In genomic region chr11:128518493-128519207, GRCh38 we compare ENCODE assay signal across 9 cellular contexts.
DNase-seq lines count a peak whose midpoint lies in the region; ATAC-seq and TF ChIP-seq lines count a peak whose summit lies in the region.
"Had no signal": no experiment of that assay in that cellular context is flagged by ENCODE, and none has a peak within 500 bp of the region (broad histone marks: within the 10 kb centered on the region; RNA-seq: fewer than 3 reads in every experiment).

No MANE protein-coding gene starts in this region.

- peaks cover 0 to 8% of the 10 kb centered on the region in 2 experiments for H3K36me3 ChIP-seq in SK-N-SH (replicated peaks in 1 of 2; ENCODE audit: control insufficient read depth in 1 of 2, insufficient read depth in 2 of 2, low read length in 1 of 2)
- H3K36me3 ChIP-seq in WERI-Rb-1 = no peaks in the 10 kb centered on the region
- H3K36me3 ChIP-seq in gastroesophageal sphincter = no peaks in the 10 kb centered on the region
- H3K36me3 ChIP-seq in subcutaneous abdominal adipose tissue (ENCODE audit: control insufficient read depth in 5 of 5, insufficient read depth in 5 of 5, low read length in 5 of 5) = peaks cover 0 to 2% (median 0%) of the 10 kb centered on the region in 5 donors

- no peak for TF ChIP-seq RAD21 in SK-N-SH (IDR thresholded peaks at IDR 0.05; ENCODE audit: low read length)

- H3K4me3 ChIP-seq in SK-N-SH (ENCODE audit: low read depth in 2 of 2, low read length in 1 of 2) = peak overlapping the region; percentile 89 to 91; a peak in 3 of 4 replicates
- H3K4me3 ChIP-seq in WERI-Rb-1 (ENCODE audit: low read depth, low read length) = no peak overlapping the region; the same call in 1 of the 2 replicates
- H3K4me3 ChIP-seq in gastroesophageal sphincter = peak overlapping the region; percentile 19 to 76
- H3K4me3 ChIP-seq in subcutaneous abdominal adipose tissue (ENCODE audit: low read depth in 1 of 5, low read length in 5 of 5) = peak overlapping the region; percentile 36 to 86 (median 86)

- peak overlapping the region; percentile 86 for H3K4me2 ChIP-seq in SK-N-SH

- no peaks in the 10 kb centered on the region for H3K9me3 ChIP-seq in SK-N-SH
- H3K9me3 ChIP-seq in WERI-Rb-1 (ENCODE audit: severe bottlenecking) = no peaks in the 10 kb centered on the region
- no peaks in the 10 kb centered on the region for H3K9me3 ChIP-seq in gastroesophageal sphincter
- H3K9me3 ChIP-seq in subcutaneous abdominal adipose tissue (ENCODE audit: control insufficient read depth in 5 of 5, low read length in 5 of 5) = no peaks in the 10 kb centered on the region

- no peak for TF ChIP-seq EP300 in SK-N-SH (IDR thresholded peaks at IDR 0.05; ENCODE audit: borderline replicate concordance in 1 of 2, low read depth in 1 of 2, low read length in 1 of 2)
- TF ChIP-seq EP300 in gastroesophageal sphincter (IDR thresholded peaks at IDR 0.05) = no peak

- TF ChIP-seq POLR2A in gastroesophageal sphincter (IDR thresholded peaks at IDR 0.05) = no peak

- peaks cover 84% of the 10 kb centered on the region for H3K79me2 ChIP-seq in SK-N-SH (ENCODE audit: insufficient read depth)

- H3K9ac ChIP-seq in SK-N-SH = peak overlapping the region; percentile 100
- peak overlapping the region in 3 of 5 donors; percentile 57 to 93 (median 58) for H3K9ac ChIP-seq in subcutaneous abdominal adipose tissue (ENCODE audit: low read length in 5 of 5)

- no peak for DNase-seq in SK-N-SH
- DNase-seq in WERI-Rb-1 = peak; percentile 72
- DNase-seq: T1000 had no signal

- no peak overlapping the region for H2AFZ ChIP-seq in SK-N-SH (ENCODE audit: low read depth)

- no peak for TF ChIP-seq CTCF in SK-N-SH (IDR thresholded peaks at IDR 0.05)
- no peak for TF ChIP-seq CTCF in WERI-Rb-1 (IDR thresholded peaks at IDR 0.05; ENCODE audit: low read depth, low read length)
- no peak for TF ChIP-seq CTCF in gastroesophageal sphincter (IDR thresholded peaks at IDR 0.05)

- POLR2A ChIA-PET in SK-N-SH (lab: Yijun Ruan, JAX) = no interaction called here

- H4K20me1 ChIP-seq in SK-N-SH (ENCODE audit: insufficient read depth) = peaks cover 75% of the 10 kb centered on the region

- peaks cover 27 to 49% of the 10 kb centered on the region in 2 experiments for H3K4me1 ChIP-seq in SK-N-SH (ENCODE audit: control insufficient read depth in 1 of 2, insufficient read depth in 2 of 2, low read depth in 1 of 2, low read length in 1 of 2)
- H3K4me1 ChIP-seq in gastroesophageal sphincter = peaks cover 0 to 90% (median 13%) of the 10 kb centered on the region in 3 donors
- H3K4me1 ChIP-seq in subcutaneous abdominal adipose tissue (ENCODE audit: control insufficient read depth in 5 of 5, insufficient read depth in 5 of 5, low read length in 5 of 5) = peaks cover 0 to 70% (median 48%) of the 10 kb centered on the region in 5 donors

- H3K27me3 ChIP-seq in SK-N-SH (ENCODE audit: insufficient read depth) (no peaks in the 10 kb centered on the region), WERI-Rb-1 (ENCODE audit: insufficient read depth, low read depth, severe bottlenecking) (no peaks in the 10 kb centered on the region), gastroesophageal sphincter (no peaks in the 10 kb centered on the region), subcutaneous abdominal adipose tissue (ENCODE audit: control insufficient read depth in 5 of 5, insufficient read depth in 4 of 5, low read length in 5 of 5) (no peaks in the 10 kb centered on the region)

- H3K27ac ChIP-seq in SK-N-SH (ENCODE audit: low read depth in 2 of 2, low read length in 1 of 2) (peak overlapping the region; percentile 55 to 97; a peak in 3 of 4 replicates), WERI-Rb-1 (peak overlapping the region; percentile 54), gastroesophageal sphincter (peak overlapping the region in 3 of 4 donors; percentile 95 to 97 (median 95)), subcutaneous abdominal adipose tissue (ENCODE audit: low read depth, low read length) (peak overlapping the region; percentile 93)

- no peaks in the 10 kb centered on the region for H3K9me2 ChIP-seq in SK-N-SH

- peaks cover 12% of the 10 kb centered on the region for H3F3A ChIP-seq in SK-N-SH (replicated peaks; ENCODE audit: insufficient read depth)

- 63% methylated on average over 7 of the region's 7 CpGs for WGBS in SK-N-SH (ENCODE audit: low lambda C conversion rate)
- WGBS in gastroesophageal sphincter (ENCODE audit: low coverage in 1 of 2), 2 donors = 37 to 45% methylated on average over 6 to 7 of the region's 7 CpGs

- ATAC-seq in SK-N-SH treated with all-trans-retinoic acid at 6 μM for 48 hours (no peak), gastroesophageal sphincter (no peak), HG03139 (IDR thresholded peaks at IDR 0.05; ENCODE audit: unreplicated experiment) (no peak), esophagus mucosa (no peak), GM21619 (IDR thresholded peaks at IDR 0.05; ENCODE audit: unreplicated experiment) (no peak)

- CTCF ChIA-PET in SK-N-SH (lab: Yijun Ruan, JAX) = interaction anchor here (1.0 to 4.7 kb wide), 8 partner anchors 9 to 361 kb away, joined by 3 to 24 read pairs (median 4); no protein-coding TSS in a partner anchor

TF ChIP-seq in SK-N-SH, 30 proteins besides CTCF, POLR2A, EP300 and RAD21:
- no peak for TF ChIP-seq FOXJ3 (CRISPR knock-in tag; IDR thresholded peaks at IDR 0.05)
- no peak for TF ChIP-seq ELF1 (IDR thresholded peaks at IDR 0.05)
- no peak for TF ChIP-seq PBX3 (IDR thresholded peaks at IDR 0.05)
- TF ChIP-seq RCOR1 (IDR thresholded peaks at IDR 0.05; ENCODE audit: low read length) = no peak
- TF ChIP-seq MEF2A (IDR thresholded peaks at IDR 0.05; ENCODE audit: borderline replicate concordance, low read depth) = no peak
- no peak for TF ChIP-seq SMC3 (IDR thresholded peaks at IDR 0.05; ENCODE audit: low read depth, low read length)

TF ChIP-seq in SK-N-SH treated with all-trans-retinoic acid at 6 μM for 48 hours, 23 proteins besides CTCF, POLR2A, EP300 and RAD21 (continues in another document):
- TF ChIP-seq TOX (CRISPR knock-in tag; IDR thresholded peaks at IDR 0.05; ENCODE audit: borderline replicate concordance) (no peak), PPARA (CRISPR knock-in tag; IDR thresholded peaks at IDR 0.05; ENCODE audit: borderline replicate concordance) (no peak), ISL1 (CRISPR knock-in tag; IDR thresholded peaks at IDR 0.05) (no peak), ZNF70 (CRISPR knock-in tag; IDR thresholded peaks at IDR 0.05) (no peak), GLIS3 (CRISPR knock-in tag; IDR thresholded peaks at IDR 0.05) (no peak), POU6F1 (CRISPR knock-in tag; IDR thresholded peaks at IDR 0.05; ENCODE audit: borderline replicate concordance, low read depth) (no peak), SNAI2 (CRISPR knock-in tag; IDR thresholded peaks at IDR 0.05) (no peak), OSR1 (CRISPR knock-in tag; IDR thresholded peaks at IDR 0.05) (no peak), RARB (CRISPR knock-in tag; IDR thresholded peaks at IDR 0.05) (no peak), CSRNP3 (CRISPR knock-in tag; IDR thresholded peaks at IDR 0.05) (no peak)
- TF ChIP-seq, protein P1, sequence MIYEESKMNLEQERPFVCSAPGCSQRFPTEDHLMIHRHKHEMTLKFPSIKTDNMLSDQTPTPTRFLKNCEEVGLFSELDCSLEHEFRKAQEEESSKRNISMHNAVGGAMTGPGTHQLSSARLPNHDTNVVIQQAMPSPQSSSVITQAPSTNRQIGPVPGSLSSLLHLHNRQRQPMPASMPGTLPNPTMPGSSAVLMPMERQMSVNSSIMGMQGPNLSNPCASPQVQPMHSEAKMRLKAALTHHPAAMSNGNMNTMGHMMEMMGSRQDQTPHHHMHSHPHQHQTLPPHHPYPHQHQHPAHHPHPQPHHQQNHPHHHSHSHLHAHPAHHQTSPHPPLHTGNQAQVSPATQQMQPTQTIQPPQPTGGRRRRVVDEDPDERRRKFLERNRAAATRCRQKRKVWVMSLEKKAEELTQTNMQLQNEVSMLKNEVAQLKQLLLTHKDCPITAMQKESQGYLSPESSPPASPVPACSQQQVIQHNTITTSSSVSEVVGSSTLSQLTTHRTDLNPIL (CRISPR knock-in tag; IDR thresholded peaks at IDR 0.05; ENCODE audit: low read depth) = no peak
